ENCODE assay signal across 9 cellular contexts in genomic region chr9:72052122-72052521, GRCh38. TPM values are rescaled to one million over a fixed set of nuclear protein-coding genes. Genes with fewer than 3 reads are reported as not detected.
"Had no signal": no experiment of that assay in that cellular context is flagged by ENCODE, and none has a peak within 500 bp of the region (broad histone marks: within the 10 kb centered on the region; RNA-seq: fewer than 3 reads in every experiment).

No MANE protein-coding gene starts in this region.

- H3K9me3 ChIP-seq: HAP-1 had no signal

- H3K27ac ChIP-seq: GM23248, HL-60 had no signal

- H3K9ac ChIP-seq: GM23248 had no signal

- H3K4me1 ChIP-seq: HAP-1 had no signal

- H3K4me3 ChIP-seq: GM23248, HAP-1 had no signal

- H2AFZ ChIP-seq: GM23248 had no signal

- H3K36me3 ChIP-seq: HAP-1 had no signal

- DNase-seq: GM23248, GOT3, H7, HFFc6 had no signal

RNA-seq across cellular contexts. Expression of gene C9orf57, which starts 8.3 kb away (rescaled TPM):
- total RNA-seq: GM23248, H7, HepG2, HFFc6, HT1080 had no signal
- polyA plus RNA-seq: GM23248, IgD-negative memory B cell had no signal
